9 cellular contexts compared by ENCODE assay signal in genomic region chr6:39812853-39813533, GRCh38. TPM values are rescaled to one million over a fixed set of nuclear protein-coding genes. Genes with fewer than 3 reads are reported as not detected.
DNase-seq lines count a peak whose midpoint lies in the region; ATAC-seq and TF ChIP-seq lines count a peak whose summit lies in the region.
"Had no signal": no experiment of that assay in that cellular context is flagged by ENCODE, and none has a peak within 500 bp of the region (broad histone marks: within the 10 kb centered on the region; RNA-seq: fewer than 3 reads in every experiment).

No MANE protein-coding gene starts in this region.

- TF ChIP-seq CTCF in fibroblast of pulmonary artery (IDR thresholded peaks at IDR 0.05; ENCODE audit: low read length, missing control alignments) (peak; percentile 14), stomach (IDR thresholded peaks at IDR 0.05) (peak in 1 of 7 experiments; percentile 13), endodermal cell (conservative IDR thresholded peaks at IDR 0.05) (no peak)

- 12 to 28% (median 19%) methylated on average over 9 of the region's 9 CpGs for WGBS in stomach, 5 donors
- WGBS in endodermal cell (ENCODE audit: insufficient coverage in 1 of 2, insufficient read length in 1 of 2), 2 experiments, result 75 to 77% methylated on average over 4 to 9 of the region's 9 CpGs

- no peaks in the 10 kb centered on the region for H3K4me1 Mint-ChIP-seq in activated CD4-positive, alpha-beta T cell treated with anti-CD3 and anti-CD28 coated beads for 36 hours
- peaks cover 4% of the 10 kb centered on the region for H3K4me1 Mint-ChIP-seq in endodermal cell
- H3K4me1 Mint-ChIP-seq: activated naive CD8-positive, alpha-beta T cell treated with anti-CD3 and anti-CD28 coated beads, Interleukin-2, amount 10 ng/mL, durations not matched to agents 7 days and 5 days had no signal

- H3K4me1 ChIP-seq in stomach (peaks cover 12 to 68% (median 51%) of the 10 kb centered on the region in 4 donors), endodermal cell (ENCODE audit: control insufficient read depth, insufficient read depth, low read length) (peaks cover 4% of the 10 kb centered on the region)

- POLR2A ChIA-PET in activated CD4-positive, alpha-beta T cell treated with anti-CD3 and anti-CD28 coated beads for 36 hours (lab: Charles Lee), result no interaction called here

- intact Hi-C loops in stomach (cut with DNase I; ENCODE audit: low total_unique reads), result no loop called here
- intact Hi-C loops in activated CD4-positive, alpha-beta T cell treated with anti-CD3 and anti-CD28 coated beads for 36 hours (cut with DNase I, micrococcal nuclease), result no loop called here

- H3K9me3 ChIP-seq in stomach (no peaks in the 10 kb centered on the region), endodermal cell (ENCODE audit: control insufficient read depth, low read length) (no peaks in the 10 kb centered on the region)

- peak; percentile 64 for ATAC-seq in GM19468 (IDR thresholded peaks at IDR 0.05; ENCODE audit: extremely low read depth, unreplicated experiment)
- ATAC-seq in activated CD4-positive, alpha-beta T cell treated with anti-CD3 and anti-CD28 coated beads for 36 hours, result no peak

- H3K4me3 ChIP-seq in Jurkat, Clone E6-1 (ENCODE audit: low read length), result no peak overlapping the region
- H3K4me3 ChIP-seq in fibroblast of pulmonary artery (replicated peaks; ENCODE audit: low read depth, low read length), result no peak overlapping the region
- H3K4me3 ChIP-seq in stomach, result no peak overlapping the region
- no peak overlapping the region for H3K4me3 ChIP-seq in endodermal cell (ENCODE audit: low read length)

- DNase-seq in AG20443 (ENCODE audit: low spot score) (peak; percentile 83), fibroblast of pulmonary artery (ENCODE audit: low read depth) (peak; percentile 83), stomach (no peak), ecto neural progenitor cell (ENCODE audit: low spot score) (no peak), endodermal cell (no peak)
- peak; percentile 66 for DNase-seq in Jurkat, Clone E6-1 (ENCODE audit: low read depth, low spot score)
- DNase-seq in activated CD4-positive, alpha-beta T cell treated with anti-CD3 and anti-CD28 coated beads for 36 hours, result no peak
- DNase-seq: activated naive CD8-positive, alpha-beta T cell treated with anti-CD3 and anti-CD28 coated beads, Interleukin-2, amount 10 ng/mL, durations not matched to agents 7 days and 5 days had no signal

- CTCF ChIA-PET in activated CD4-positive, alpha-beta T cell treated with anti-CD3 and anti-CD28 coated beads for 36 hours (lab: Charles Lee), result no interaction called here

- H3K27me3 ChIP-seq in stomach, result no peaks in the 10 kb centered on the region
- H3K27me3 ChIP-seq in endodermal cell (ENCODE audit: control insufficient read depth, insufficient read depth, low read length, poor library complexity, severe bottlenecking), result no peaks in the 10 kb centered on the region

- no peak overlapping the region for H3K27ac Mint-ChIP-seq in activated CD4-positive, alpha-beta T cell treated with anti-CD3 and anti-CD28 coated beads for 36 hours
- H3K27ac Mint-ChIP-seq in endodermal cell, result no peak overlapping the region
- H3K27ac Mint-ChIP-seq: activated naive CD8-positive, alpha-beta T cell treated with anti-CD3 and anti-CD28 coated beads, Interleukin-2, amount 10 ng/mL, durations not matched to agents 7 days and 5 days had no signal

- no peak overlapping the region for H3K4me3 Mint-ChIP-seq in activated CD4-positive, alpha-beta T cell treated with anti-CD3 and anti-CD28 coated beads for 36 hours
- no peak overlapping the region for H3K4me3 Mint-ChIP-seq in endodermal cell
- H3K4me3 Mint-ChIP-seq: activated naive CD8-positive, alpha-beta T cell treated with anti-CD3 and anti-CD28 coated beads, Interleukin-2, amount 10 ng/mL, durations not matched to agents 7 days and 5 days had no signal

- no peak overlapping the region for H3K9ac ChIP-seq in endodermal cell (ENCODE audit: extremely low read depth, low read length, poor library complexity, severe bottlenecking)

- no peaks in the 10 kb centered on the region for H3K9me3 Mint-ChIP-seq in activated CD4-positive, alpha-beta T cell treated with anti-CD3 and anti-CD28 coated beads for 36 hours (ENCODE audit: low read depth)
- H3K9me3 Mint-ChIP-seq in endodermal cell, result no peaks in the 10 kb centered on the region
- H3K9me3 Mint-ChIP-seq: activated naive CD8-positive, alpha-beta T cell treated with anti-CD3 and anti-CD28 coated beads, Interleukin-2, amount 10 ng/mL, durations not matched to agents 7 days and 5 days had no signal

- no peak for TF ChIP-seq EP300 in stomach (IDR thresholded peaks at IDR 0.05)

- H3K27ac ChIP-seq in stomach, result peak overlapping the region in 4 of 5 donors; percentile 52 to 83 (median 68)
- no peak overlapping the region for H3K27ac ChIP-seq in endodermal cell (ENCODE audit: low read depth, low read length)

- H3K36me3 ChIP-seq in stomach, result peaks cover 0 to 4% (median 0%) of the 10 kb centered on the region in 4 donors
- H3K36me3 ChIP-seq in endodermal cell (ENCODE audit: control insufficient read depth, insufficient read depth, low read length), result no peaks in the 10 kb centered on the region

- H3K36me3 Mint-ChIP-seq in activated CD4-positive, alpha-beta T cell treated with anti-CD3 and anti-CD28 coated beads for 36 hours (ENCODE audit: low read depth), result no peaks in the 10 kb centered on the region
- no peaks in the 10 kb centered on the region for H3K36me3 Mint-ChIP-seq in endodermal cell (ENCODE audit: low read depth)
- H3K36me3 Mint-ChIP-seq: activated naive CD8-positive, alpha-beta T cell treated with anti-CD3 and anti-CD28 coated beads, Interleukin-2, amount 10 ng/mL, durations not matched to agents 7 days and 5 days had no signal

- no peak for TF ChIP-seq POLR2A in stomach (IDR thresholded peaks at IDR 0.05)

- peaks cover 17% of the 10 kb centered on the region for H3K27me3 Mint-ChIP-seq in activated CD4-positive, alpha-beta T cell treated with anti-CD3 and anti-CD28 coated beads for 36 hours
- H3K27me3 Mint-ChIP-seq in endodermal cell (ENCODE audit: insufficient read depth), result peaks cover 8% of the 10 kb centered on the region

RNA-seq across cellular contexts. Expression of gene DAAM2, which starts 20.8 kb away (rescaled TPM):
- polyA plus RNA-seq in Jurkat, Clone E6-1 (2012; ENCODE audit: insufficient read depth, insufficient read length), result 1.3 TPM
- total RNA-seq in stomach, result 10 to 100 TPM in 4 of 5 donors, 1 to 10 TPM in 1; 9.3 to 78.8 (median 35.7) TPM
- 10 to 100 TPM; 15.1 to 18.5 (median 17.9) TPM for polyA plus RNA-seq in stomach
- not detected for total RNA-seq in activated CD4-positive, alpha-beta T cell treated with anti-CD3 and anti-CD28 coated beads for 36 hours
- total RNA-seq in endodermal cell, result 1 to 10 TPM in 1 of 2 donors, under 1 TPM in 1; 0.33 to 1.2 TPM
- polyA plus RNA-seq in endodermal cell (2013, experiment 1 of 2), result 5.7 TPM
- 6.7 TPM for polyA plus RNA-seq in endodermal cell (2013, experiment 2 of 2)
- total RNA-seq: activated naive CD8-positive, alpha-beta T cell treated with anti-CD3 and anti-CD28 coated beads, Interleukin-2, amount 10 ng/mL, durations not matched to agents 7 days and 5 days had no signal

Comparison
In these comparisons a context has a peak if more than half of its experiments do, and no peak if none do; other contexts are left out.
1. DNase-seq: peak in AG20443 (single experiment), Jurkat, Clone E6-1 (single experiment) and fibroblast of pulmonary artery (single experiment); none in stomach (single experiment), ecto neural progenitor cell (single experiment), activated CD4-positive, alpha-beta T cell treated with anti-CD3 and anti-CD28 coated beads for 36 hours (single experiment) and endodermal cell (single experiment).
2. RNA of gene DAAM2, which starts 20.8 kb away (total RNA-seq): 9.3 to 78.8 TPM in stomach; 0.33 to 1.2 TPM in endodermal cell and not detected in activated CD4-positive, alpha-beta T cell treated with anti-CD3 and anti-CD28 coated beads for 36 hours; every median in the first group is over 4 times any median in the second.